20 cellular contexts compared by ENCODE assay signal in the genomic region with DNA sequence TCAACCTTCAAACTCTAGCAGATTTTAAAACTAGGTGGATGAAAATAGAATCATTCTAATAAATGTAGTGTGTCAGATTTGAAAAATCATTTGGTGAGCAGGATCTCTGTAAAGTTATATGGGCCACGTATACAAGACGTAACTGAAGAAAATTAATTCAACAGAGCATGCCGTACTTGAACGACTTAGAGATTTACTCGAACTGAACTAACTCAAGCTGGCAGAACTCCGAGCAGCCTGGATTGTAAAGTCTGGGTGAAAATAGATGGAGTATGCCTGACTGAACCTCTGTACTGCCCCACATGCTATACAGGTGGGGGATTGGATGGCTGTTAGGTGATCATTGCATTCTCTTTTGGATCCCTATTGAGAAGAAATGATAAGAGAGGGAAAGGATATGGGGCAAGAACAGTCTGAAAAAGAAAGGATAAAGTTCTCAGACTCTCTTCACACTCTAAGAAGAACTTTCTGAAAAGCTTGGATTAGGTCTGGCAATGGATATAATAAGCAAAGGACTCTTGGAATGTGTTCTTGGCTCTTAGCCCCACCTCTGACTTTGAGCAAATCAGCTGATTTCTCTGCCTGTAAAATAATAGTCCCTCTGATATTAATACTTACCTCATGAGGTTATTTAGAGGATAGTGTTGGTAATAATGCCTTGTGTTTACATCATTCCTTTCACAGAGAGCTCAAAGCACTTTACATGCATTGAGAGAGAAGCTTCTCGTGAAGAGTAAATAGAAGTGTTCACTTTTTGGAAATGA.
DNase-seq lines count a peak whose midpoint lies in the region; ATAC-seq, FAIRE-seq and TF ChIP-seq lines count a peak whose summit lies in the region.
"Had no signal": no experiment of that assay in that cellular context is flagged by ENCODE, and none has a peak within 500 bp of the region (broad histone marks: within the 10 kb centered on the region; RNA-seq: fewer than 3 reads in every experiment).

No MANE protein-coding gene starts in this region.

- H3K4me3 ChIP-seq in choroid plexus epithelial cell (ENCODE audit: low read depth, low read length): no peak overlapping the region
- H3K4me3 ChIP-seq in left ventricle myocardium inferior: no peak overlapping the region
- no peak overlapping the region for H3K4me3 ChIP-seq in gastrocnemius medialis
- H3K4me3 ChIP-seq: K562 had no signal

- H3K27ac ChIP-seq in left ventricle myocardium inferior (replicated peaks): peak overlapping the region; percentile 34
- H3K27ac ChIP-seq in gastrocnemius medialis: peak overlapping the region; percentile 75 to 84 (median 81)

- TF ChIP-seq CTCF in choroid plexus epithelial cell (conservative IDR thresholded peaks at IDR 0.05; ENCODE audit: low read depth, low read length): no peak
- TF ChIP-seq CTCF in left ventricle myocardium inferior (IDR thresholded peaks at IDR 0.05; ENCODE audit: borderline replicate concordance): no peak
- no peak for TF ChIP-seq CTCF in gastrocnemius medialis (IDR thresholded peaks at IDR 0.05 in 4 of 5, conservative IDR thresholded peaks at IDR 0.05 in 1 of 5)

- H3K9me3 ChIP-seq in left ventricle myocardium inferior (replicated peaks) (no peaks in the 10 kb centered on the region), gastrocnemius medialis (no peaks in the 10 kb centered on the region)

- in situ Hi-C loops in gastrocnemius medialis (cut with MboI; ENCODE audit: low sequenced_read_pairs in 4 of 4): no loop called here

- no peak for FAIRE-seq in H54 (lab: Jason Lieb, UNC)
- FAIRE-seq: islet of Langerhans had no signal

- peak; percentile 70 to 77 for ATAC-seq in gastrocnemius medialis
- no peak for ATAC-seq in GM18858 (IDR thresholded peaks at IDR 0.05; ENCODE audit: unreplicated experiment)
- ATAC-seq: K562, Panc1, SK-N-SH treated with all-trans-retinoic acid at 6 μM for 48 hours had no signal

- H3K4me1 ChIP-seq in left ventricle myocardium inferior (peaks cover 48% of the 10 kb centered on the region), gastrocnemius medialis (peaks cover 73 to 85% of the 10 kb centered on the region in 2 donors)

- no peaks in the 10 kb centered on the region for H3K27me3 ChIP-seq in left ventricle myocardium inferior (ENCODE audit: low read depth)
- no peaks in the 10 kb centered on the region for H3K27me3 ChIP-seq in gastrocnemius medialis

- H3K36me3 ChIP-seq in left ventricle myocardium inferior: no peaks in the 10 kb centered on the region
- H3K36me3 ChIP-seq in gastrocnemius medialis: no peaks in the 10 kb centered on the region

- peak in 1 of 2 donors; percentile 18 for TF ChIP-seq POLR2A in gastrocnemius medialis (IDR thresholded peaks at IDR 0.05)
- no peak for TF ChIP-seq POLR2A in H54 (IDR thresholded peaks at IDR 0.05; ENCODE audit: low read depth, low read length)

- intact Hi-C loops in left ventricle myocardium inferior (cut with micrococcal nuclease) (no loop called here), gastrocnemius medialis (cut with DNase I; ENCODE audit: low total_unique reads) (loop anchor here (10.0 kb wide), 1 partner anchor 298 kb away; a partner anchor contains a TSS)

- peak; percentile 23 for DNase-seq in EL
- DNase-seq in choroid plexus epithelial cell (ENCODE audit: low read depth): peak; percentile 82
- no peak for DNase-seq in left ventricle myocardium inferior
- DNase-seq in gastrocnemius medialis: peak; percentile 39 to 53
- no peak for DNase-seq in H54 (ENCODE audit: insufficient read length, low spot score)
- DNase-seq in occipital lobe (lab: John Stamatoyannopoulos, UW): no peak
- DNase-seq in H4 (ENCODE audit: low spot score): no peak
- DNase-seq: activated CD4-positive, alpha-beta T cell treated with anti-CD3 and anti-CD28 coated beads, Interleukin-2, amount 50 U/mL, for 1 hour; CD4-positive, CD25-positive, alpha-beta regulatory T cell; DMS53; NCI-H1048; NCI-H2107; NCI-H69; stimulated activated CD4-positive, alpha-beta T cell treated with anti-CD3 and anti-CD28 coated beads, Interleukin-12 subunit alpha, Interleukin-12 subunit beta, amount 100 ng/mL, for 4 hours; stimulated activated naive CD4-positive, alpha-beta T cell had no signal

Comparison
In these comparisons a context has a peak if more than half of its experiments do, and no peak if none do; other contexts are left out.
1. DNase-seq: peak in EL (single experiment), choroid plexus epithelial cell (single experiment) and gastrocnemius medialis (2 of 2); none in left ventricle myocardium inferior (single experiment), H54 (single experiment), occipital lobe (single experiment) and H4 (single experiment).